ENCODE assay signal across 8 cellular contexts in genomic region chr5:96663608-96664007, GRCh38. TPM values are rescaled to one million over a fixed set of nuclear protein-coding genes. Genes with fewer than 3 reads are reported as not detected.
DNase-seq lines count a peak whose midpoint lies in the region; ATAC-seq and TF ChIP-seq lines count a peak whose summit lies in the region.

No MANE protein-coding gene starts in this region.

- H4K20me1 ChIP-seq in OCI-LY1 (ENCODE audit: insufficient read depth, low read length), result no peaks in the 10 kb centered on the region

- H3K27me3 ChIP-seq in CD4-positive, alpha-beta memory T cell (ENCODE audit: insufficient read depth, low read length), result no peaks in the 10 kb centered on the region
- H3K27me3 ChIP-seq in OCI-LY1 (ENCODE audit: insufficient read depth, low read length), result no peaks in the 10 kb centered on the region
- H3K27me3 ChIP-seq in neutrophil, result peaks cover 6% of the 10 kb centered on the region

- peaks cover 6% of the 10 kb centered on the region for H3K79me2 ChIP-seq in OCI-LY1 (ENCODE audit: insufficient read depth, low read length)

- H3K9me3 Mint-ChIP-seq in CD4-positive, alpha-beta memory T cell, result peaks cover 0 to 4% (median 0%) of the 10 kb centered on the region in 8 donors
- H3K9me3 Mint-ChIP-seq in endothelial cell (ENCODE audit: unreplicated experiment), result no peaks in the 10 kb centered on the region

- H2AFZ ChIP-seq in OCI-LY1 (ENCODE audit: low read length), result no peak overlapping the region

- H3K36me3 Mint-ChIP-seq in CD4-positive, alpha-beta memory T cell, result peaks cover 0 to 22% of the 10 kb centered on the region in 2 donors
- no peaks in the 10 kb centered on the region for H3K36me3 Mint-ChIP-seq in endothelial cell (ENCODE audit: low read depth, unreplicated experiment)

- H3K9ac ChIP-seq in OCI-LY1 (ENCODE audit: low read length), result peak overlapping the region; percentile 92; the same call in 1 of the 2 replicates

- H3K4me1 ChIP-seq in CD4-positive, alpha-beta memory T cell (ENCODE audit: insufficient read depth, low read length), result peaks cover 48% of the 10 kb centered on the region
- peaks cover 28% of the 10 kb centered on the region for H3K4me1 ChIP-seq in OCI-LY1 (ENCODE audit: insufficient read depth, low read length, severe bottlenecking)
- peaks cover 13 to 26% of the 10 kb centered on the region in 2 experiments for H3K4me1 ChIP-seq in neutrophil (ENCODE audit: control insufficient read depth in 1 of 2, insufficient read depth in 1 of 2, low read depth in 1 of 2, low read length in 1 of 2)

- ATAC-seq in HG03469 (IDR thresholded peaks at IDR 0.05; ENCODE audit: unreplicated experiment), result no peak

- no peaks in the 10 kb centered on the region for H3K27me3 Mint-ChIP-seq in CD4-positive, alpha-beta memory T cell
- peaks cover 5% of the 10 kb centered on the region for H3K27me3 Mint-ChIP-seq in endothelial cell (ENCODE audit: unreplicated experiment)

- no peaks in the 10 kb centered on the region for H3K9me2 ChIP-seq in OCI-LY1 (ENCODE audit: low read depth, low read length)

- peaks cover 40 to 76% (median 55%) of the 10 kb centered on the region in 4 donors for H3K4me1 Mint-ChIP-seq in CD4-positive, alpha-beta memory T cell
- H3K4me1 Mint-ChIP-seq in endothelial cell (ENCODE audit: unreplicated experiment), result peaks cover 11% of the 10 kb centered on the region

- H3K27ac ChIP-seq in CD4-positive, alpha-beta memory T cell (ENCODE audit: low read depth, low read length), result peak overlapping the region; percentile 93
- H3K27ac ChIP-seq in OCI-LY1 (ENCODE audit: low read depth, low read length, poor library complexity, severe bottlenecking) (no peak overlapping the region), neutrophil (peak overlapping the region; percentile 90)

- H3K27ac Mint-ChIP-seq in CD4-positive, alpha-beta memory T cell, result peak overlapping the region; percentile 95 to 99 (median 97)
- peak overlapping the region; percentile 83 for H3K27ac Mint-ChIP-seq in endothelial cell (ENCODE audit: unreplicated experiment)

- H3K36me3 ChIP-seq in CD4-positive, alpha-beta memory T cell (ENCODE audit: insufficient read depth, low read length), result no peaks in the 10 kb centered on the region
- no peaks in the 10 kb centered on the region for H3K36me3 ChIP-seq in OCI-LY1 (ENCODE audit: insufficient read depth, low read length)
- no peaks in the 10 kb centered on the region for H3K36me3 ChIP-seq in neutrophil

- H3K4me3 Mint-ChIP-seq in CD4-positive, alpha-beta memory T cell, result peak overlapping the region; percentile 96 to 98 (median 97)
- peak overlapping the region; percentile 95 for H3K4me3 Mint-ChIP-seq in endothelial cell (ENCODE audit: unreplicated experiment)

- H3K9me3 ChIP-seq in CD4-positive, alpha-beta memory T cell (ENCODE audit: control insufficient read depth in 1 of 2, low read length in 2 of 2), result no peaks in the 10 kb centered on the region
- no peaks in the 10 kb centered on the region for H3K9me3 ChIP-seq in OCI-LY1 (ENCODE audit: low read length)
- no peaks in the 10 kb centered on the region for H3K9me3 ChIP-seq in neutrophil

- intact Hi-C loops in CD4-positive, alpha-beta memory T cell (cut with micrococcal nuclease), result loop anchor here (2.0 to 10.0 kb wide), 6 partner anchors 127 to 1109 kb away; partner anchors contain the start of genes ARSK, ELL2, ERAP1 and RFESD

- POLR2A ChIA-PET in CD4-positive, alpha-beta memory T cell (lab: Charles Lee; ENCODE audit: partially characterized antibody), result interaction anchor here (0.6 to 3.9 kb wide), 16 partner anchors 10 to 855 kb away, joined by 3 to 50 read pairs (median 8); partner anchors contain the start of genes ERAP1 and LNPEP

- H3F3A ChIP-seq in OCI-LY1 (ENCODE audit: insufficient read depth, low read length), result peaks cover 4% of the 10 kb centered on the region; the same call in 1 of the 2 replicates

- no peak for TF ChIP-seq CTCF in OCI-LY1 (IDR thresholded peaks at IDR 0.05; ENCODE audit: low read length)
- TF ChIP-seq CTCF in endothelial cell (IDR thresholded peaks at IDR 0.05; ENCODE audit: unreplicated experiment), result no peak
- TF ChIP-seq CTCF in neutrophil (IDR thresholded peaks at IDR 0.05), result no peak

- peak overlapping the region; percentile 97 for H3K4me2 ChIP-seq in OCI-LY1 (ENCODE audit: low read length)

- H3K4me3 ChIP-seq in CD4-positive, alpha-beta memory T cell (ENCODE audit: low read length in 2 of 2), result peak overlapping the region; percentile 59 to 89
- H3K4me3 ChIP-seq in OCI-LY1 (ENCODE audit: low read depth, low read length, poor library complexity, severe bottlenecking) (peak overlapping the region; percentile 76), neutrophil (ENCODE audit: low read depth in 1 of 2, low read length in 1 of 2) (peak overlapping the region; percentile 90 to 94)

- no peak for DNase-seq in CD4-positive, alpha-beta memory T cell
- DNase-seq in endothelial cell (ENCODE audit: low spot score) (no peak), HuH-7 (ENCODE audit: low spot score) (no peak), NCI-H526 (lab: John Stamatoyannopoulos, UW) (no peak)
- no peak for DNase-seq in activated CD4-positive, CD25-positive, alpha-beta regulatory T cell treated with anti-CD3 and anti-CD28 coated beads, Interleukin-2, amount 50 U/mL, for 72 hours

- CTCF ChIA-PET in CD4-positive, alpha-beta memory T cell (lab: Charles Lee; ENCODE audit: partially characterized antibody), result interaction anchor here (0.6 to 2.6 kb wide), 8 partner anchors 10 to 270 kb away, joined by 3 to 9 read pairs (median 4); no protein-coding TSS in a partner anchor

RNA-seq across cellular contexts. Expression of gene CAST, which starts 1.4 kb away (rescaled TPM):
- 100 to 1,000 TPM; 196 to 207 TPM for total RNA-seq in CD4-positive, alpha-beta memory T cell
- 10 to 100 TPM; 24.0 to 98.8 TPM for polyA plus RNA-seq in CD4-positive, alpha-beta memory T cell
- 105 TPM for total RNA-seq in endothelial cell (ENCODE audit: unreplicated experiment)
